9 cellular contexts compared by ENCODE assay signal in genomic region chr6:69719602-69720193, GRCh38.
DNase-seq lines count a peak whose midpoint lies in the region; ATAC-seq and TF ChIP-seq lines count a peak whose summit lies in the region.
"Had no signal": no experiment of that assay in that cellular context is flagged by ENCODE, and none has a peak within 500 bp of the region (broad histone marks: within the 10 kb centered on the region; RNA-seq: fewer than 3 reads in every experiment).

No MANE protein-coding gene starts in this region.

- H3K4me3 ChIP-seq in fibroblast of mammary gland (ENCODE audit: control insufficient read depth, low read depth, low read length) (no peak overlapping the region), MG63 (no peak overlapping the region)
- H3K4me3 ChIP-seq in CD8-positive, alpha-beta memory T cell (ENCODE audit: low read length) = no peak overlapping the region

- H3K36me3 Mint-ChIP-seq in CD8-positive, alpha-beta memory T cell = peaks cover 25 to 70% (median 35%) of the 10 kb centered on the region in 3 donors

- no peak overlapping the region for H3K4me3 Mint-ChIP-seq in CD8-positive, alpha-beta memory T cell
- H3K4me3 Mint-ChIP-seq: CD4-positive, CD25-positive, alpha-beta regulatory T cell had no signal

- CTCF ChIA-PET in CD8-positive, alpha-beta memory T cell (lab: Charles Lee) = no interaction called here

- peaks cover 3% of the 10 kb centered on the region for H3K36me3 ChIP-seq in CD8-positive, alpha-beta memory T cell (ENCODE audit: insufficient read depth, low read length)
- H3K36me3 ChIP-seq in MG63 = no peaks in the 10 kb centered on the region; the same call in 1 of the 2 replicates

- H3K9me3 ChIP-seq in CD8-positive, alpha-beta memory T cell (ENCODE audit: low read length) = no peaks in the 10 kb centered on the region
- H3K9me3 ChIP-seq in MG63 = peaks cover 4% of the 10 kb centered on the region

- peak; percentile 0 for DNase-seq in NCI-H510A treated with DMSO at 0.1 percent for 48 hours (lab: John Stamatoyannopoulos, UW)
- DNase-seq in NCI-H510A (lab: John Stamatoyannopoulos, UW) = no peak
- DNase-seq in NCI-H748 (lab: John Stamatoyannopoulos, UW; ENCODE audit: unreplicated experiment) = peak; percentile 46
- peak; percentile 42 for DNase-seq in fibroblast of mammary gland (ENCODE audit: low read depth)
- no peak for DNase-seq in CD8-positive, alpha-beta memory T cell
- DNase-seq in MG63 = no peak

- H3K4me1 Mint-ChIP-seq in CD8-positive, alpha-beta memory T cell = peaks cover 9 to 28% (median 24%) of the 10 kb centered on the region in 3 donors

- H3K27me3 Mint-ChIP-seq in CD8-positive, alpha-beta memory T cell = no peaks in the 10 kb centered on the region
- H3K27me3 Mint-ChIP-seq: CD4-positive, CD25-positive, alpha-beta regulatory T cell had no signal

- POLR2A ChIA-PET in CD8-positive, alpha-beta memory T cell (lab: Charles Lee) = no interaction called here

- H3K4me1 ChIP-seq in CD8-positive, alpha-beta memory T cell (ENCODE audit: insufficient read depth, low read length) = no peaks in the 10 kb centered on the region

- ATAC-seq in HG02610 (IDR thresholded peaks at IDR 0.05; ENCODE audit: unreplicated experiment) = peak; percentile 58
- no peak for ATAC-seq in HG02763 (IDR thresholded peaks at IDR 0.05; ENCODE audit: unreplicated experiment)

- TF ChIP-seq CTCF in fibroblast of mammary gland (conservative IDR thresholded peaks at IDR 0.05; ENCODE audit: control insufficient read depth, insufficient read depth, low read depth, low read length) = peak; percentile 50

- no peak overlapping the region for H3K27ac ChIP-seq in CD8-positive, alpha-beta memory T cell (ENCODE audit: low read depth, low read length)

- no peak overlapping the region for H3K27ac Mint-ChIP-seq in CD8-positive, alpha-beta memory T cell
- H3K27ac Mint-ChIP-seq: CD4-positive, CD25-positive, alpha-beta regulatory T cell had no signal

- no peaks in the 10 kb centered on the region for H3K27me3 ChIP-seq in CD8-positive, alpha-beta memory T cell (ENCODE audit: insufficient read depth, low read length, poor library complexity, severe bottlenecking)
- no peaks in the 10 kb centered on the region for H3K27me3 ChIP-seq in MG63

- peaks cover 0 to 3% (median 0%) of the 10 kb centered on the region in 5 donors for H3K9me3 Mint-ChIP-seq in CD8-positive, alpha-beta memory T cell

Comparison
In these comparisons a context has a peak if more than half of its experiments do, and no peak if none do; other contexts are left out.
1. DNase-seq: peak in NCI-H510A treated with DMSO at 0.1 percent for 48 hours (single experiment), NCI-H748 (single experiment) and fibroblast of mammary gland (single experiment); none in NCI-H510A (single experiment), CD8-positive, alpha-beta memory T cell (0 of 5) and MG63 (single experiment).